28 cellular contexts compared by ENCODE assay signal in the genomic region with DNA sequence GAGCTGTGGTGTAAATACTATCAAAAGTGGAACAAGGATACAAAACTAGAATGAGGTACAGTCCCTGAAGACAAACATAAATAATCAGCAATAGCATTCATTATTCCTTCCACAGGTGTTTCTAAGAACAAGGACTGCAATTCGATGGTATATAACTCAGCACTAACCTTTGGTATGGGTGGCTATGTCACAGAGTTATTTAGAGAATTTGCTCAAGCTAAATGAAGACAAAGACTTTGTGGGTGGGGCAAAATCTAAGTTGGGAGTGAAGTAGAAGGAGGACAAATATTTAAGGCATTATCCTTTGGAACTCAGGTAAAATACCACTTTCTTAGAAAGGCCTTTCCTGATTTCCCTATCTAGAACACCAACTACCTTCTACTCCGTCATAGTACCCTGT.
"Had no signal": no experiment of that assay in that cellular context is flagged by ENCODE, and none has a peak within 500 bp of the region (broad histone marks: within the 10 kb centered on the region; RNA-seq: fewer than 3 reads in every experiment).

No MANE protein-coding gene starts in this region.

- H3K9me3 ChIP-seq: breast epithelium, MG63 had no signal

- FAIRE-seq: TTC549 had no signal

- H3K27ac ChIP-seq: breast epithelium, SK-N-MC, VCaP had no signal

- ATAC-seq: activated CD4-positive, alpha-beta T cell treated with anti-CD3 and anti-CD28 coated beads for 36 hours; activated T-cell treated with anti-CD3 and anti-CD28 coated beads, Interleukin-2, amount 50 U/mL, for 72 hours; Panc1; Right ventricle myocardium inferior; T-cell had no signal

- DNase-seq: activated CD4-positive, alpha-beta memory T cell treated with anti-CD3 and anti-CD28 coated beads, Interleukin-2, amount 10 ng/mL, durations not matched to agents 7 days and 5 days; activated CD4-positive, alpha-beta T cell treated with anti-CD3 and anti-CD28 coated beads for 36 hours; activated CD4-positive, alpha-beta T cell treated with anti-CD3 and anti-CD28 coated beads, Interleukin-2, amount 50 U/mL, for 1 hour; activated naive CD4-positive, alpha-beta T cell treated with anti-CD3 and anti-CD28 coated beads, Interleukin-2, amount 50 U/mL, for 16 hours; activated T-cell treated with anti-CD3 and anti-CD28 coated beads, Interleukin-2, amount 50 U/mL, for 72 hours; aorta; caudate nucleus; MG63; MV-4-11; NCI-H1105; NCI-H1436; NCI-H1694 treated with DMSO at 0.1 percent for 48 hours; NCI-H2029 treated with DMSO at 0.1 percent for 48 hours; NCI-H345; NCI-H510A; NCI-H526 treated with DMSO at 0.1 percent for 48 hours; NK-92 treated with Interleukin-12 subunit alpha and Interleukin-12 subunit beta, amount 100 ng/mL, for 24 hours; OCI-M1; RPMI8226; T-cell; T-helper 2 cell; T1000 had no signal

- H3K4me3 ChIP-seq: breast epithelium, MG63, SK-N-MC had no signal

- H3K27me3 ChIP-seq: breast epithelium, MG63 had no signal

- H3K36me3 ChIP-seq: breast epithelium, MG63 had no signal
